Comparison of ENCODE assay signal across 9 cellular contexts in genomic region chr4:184732126-184732525, GRCh38. TPM values are rescaled to one million over a fixed set of nuclear protein-coding genes. Genes with fewer than 3 reads are reported as not detected.
DNase-seq lines count a peak whose midpoint lies in the region; ATAC-seq, FAIRE-seq and TF ChIP-seq lines count a peak whose summit lies in the region.
"Had no signal": no experiment of that assay in that cellular context is flagged by ENCODE, and none has a peak within 500 bp of the region (broad histone marks: within the 10 kb centered on the region; RNA-seq: fewer than 3 reads in every experiment).

No MANE protein-coding gene starts in this region.

- H3K9ac ChIP-seq in HepG2 (ENCODE audit: insufficient read depth, low read depth, low read length) (peak overlapping the region; percentile 59), OCI-LY1 (ENCODE audit: low read length) (peak overlapping the region; percentile 81)

- in situ Hi-C loops in HepG2 (cut with HindIII; ENCODE audit: extremely low pct_ligation_motif_present, low pct_unique_long_range_greater_than_20kb), result no loop called here

- H3K4me1 ChIP-seq in HepG2 (ENCODE audit: insufficient read depth, low read length), result peaks cover 59% of the 10 kb centered on the region
- H3K4me1 ChIP-seq in right lobe of liver, result peaks cover 0 to 5% (median 1%) of the 10 kb centered on the region in 4 donors
- H3K4me1 ChIP-seq in OCI-LY1 (ENCODE audit: insufficient read depth, low read length, severe bottlenecking), result peaks cover 61% of the 10 kb centered on the region
- no peaks in the 10 kb centered on the region for H3K4me1 ChIP-seq in mucosa of descending colon (ENCODE audit: low read depth)

- no peak for FAIRE-seq in HepG2 (lab: Jason Lieb, UNC)

- no peaks in the 10 kb centered on the region for H3F3A ChIP-seq in OCI-LY1 (ENCODE audit: insufficient read depth, low read length)

- H2AFZ ChIP-seq in HepG2 (ENCODE audit: low read length) (no peak overlapping the region), OCI-LY1 (ENCODE audit: low read length) (no peak overlapping the region)

- H3K4me3 ChIP-seq in HepG2 (replicated peaks in 1 of 3; ENCODE audit: insufficient read depth in 1 of 3, low read depth in 2 of 3, low read length in 3 of 3) (peak overlapping the region in 2 of 3 experiments; percentile 73 to 88; a peak in 2 of 6 replicates), right lobe of liver (no peak overlapping the region), OCI-LY1 (ENCODE audit: low read depth, low read length, poor library complexity, severe bottlenecking) (peak overlapping the region; percentile 76), mucosa of descending colon (no peak overlapping the region)

- no peak for TF ChIP-seq RAD21 in HepG2 (CRISPR knock-in tag; IDR thresholded peaks at IDR 0.05)

- no peak overlapping the region for H3K27ac ChIP-seq in HepG2 (ENCODE audit: extremely low read length, insufficient read depth, low read length)
- no peak overlapping the region for H3K27ac ChIP-seq in right lobe of liver
- peak overlapping the region; percentile 81 for H3K27ac ChIP-seq in OCI-LY1 (ENCODE audit: low read depth, low read length, poor library complexity, severe bottlenecking)

- peak overlapping the region; percentile 99 for H3K4me3 Mint-ChIP-seq in type B pancreatic cell

- ATAC-seq in HepG2, result no peak
- ATAC-seq in right lobe of liver, result no peak
- peak; percentile 77 for ATAC-seq in esophagus mucosa
- no peak for ATAC-seq in mucosa of descending colon

- CTCF ChIA-PET in HepG2 (lab: Yijun Ruan, JAX; ENCODE audit: low intra/inter-chr PET ratio, low total read pairs), result no interaction called here

- H3K27me3 Mint-ChIP-seq in type B pancreatic cell, result no peaks in the 10 kb centered on the region

- TF ChIP-seq EP300 in HepG2 (IDR thresholded peaks at IDR 0.05; ENCODE audit: low read depth in 2 of 2, low read length in 2 of 2) (no peak), HepG2 (CRISPR knock-in tag; IDR thresholded peaks at IDR 0.05; ENCODE audit: borderline replicate concordance) (no peak)

- TF ChIP-seq POLR2A in HepG2 (IDR thresholded peaks at IDR 0.05; ENCODE audit: insufficient read depth in 1 of 2, low read depth in 2 of 2, low read length in 2 of 2) (no peak), right lobe of liver (IDR thresholded peaks at IDR 0.05) (no peak)

- H3K9me2 ChIP-seq in OCI-LY1 (ENCODE audit: low read depth, low read length), result no peaks in the 10 kb centered on the region

- H3K9me3 ChIP-seq in HepG2 (ENCODE audit: low read length) (no peaks in the 10 kb centered on the region), right lobe of liver (no peaks in the 10 kb centered on the region), OCI-LY1 (ENCODE audit: low read length) (0 out of 2 replicates have a peak, but pooled peaks cover 4% of the 10 kb centered on the region), mucosa of descending colon (no peaks in the 10 kb centered on the region)

- H3K79me2 ChIP-seq in HepG2 (ENCODE audit: insufficient read depth, low read length) (peaks cover 44% of the 10 kb centered on the region), OCI-LY1 (ENCODE audit: insufficient read depth, low read length) (peaks cover 39% of the 10 kb centered on the region)

- peak overlapping the region; percentile 99 for H3K27ac Mint-ChIP-seq in type B pancreatic cell

- H3K9me3 Mint-ChIP-seq in type B pancreatic cell, result no peaks in the 10 kb centered on the region

- POLR2A ChIA-PET in HepG2 (lab: Yijun Ruan, JAX), result interaction anchor here (0.7 to 2.5 kb wide), 2 partner anchors 250 to 410 kb away, joined by 4 to 11 read pairs; partner anchors contain the start of gene SLC25A4

- TF ChIP-seq CTCF in HepG2 (CRISPR knock-in tag; IDR thresholded peaks at IDR 0.05) (no peak), right lobe of liver (IDR thresholded peaks at IDR 0.05) (no peak), OCI-LY1 (IDR thresholded peaks at IDR 0.05; ENCODE audit: low read length) (no peak), type B pancreatic cell (conservative IDR thresholded peaks at IDR 0.05) (no peak), mucosa of descending colon (IDR thresholded peaks at IDR 0.05) (no peak)

- no peaks in the 10 kb centered on the region for H4K20me1 ChIP-seq in HepG2 (ENCODE audit: insufficient read depth, low read length)
- H4K20me1 ChIP-seq in OCI-LY1 (ENCODE audit: insufficient read depth, low read length), result no peaks in the 10 kb centered on the region

- H3K36me3 Mint-ChIP-seq in type B pancreatic cell, result peaks cover 15% of the 10 kb centered on the region

- H3K27me3 ChIP-seq in HepG2 (ENCODE audit: control insufficient read depth in 1 of 2, insufficient read depth in 2 of 2, low read length in 2 of 2), result no peaks in the 10 kb centered on the region
- no peaks in the 10 kb centered on the region for H3K27me3 ChIP-seq in right lobe of liver
- no peaks in the 10 kb centered on the region for H3K27me3 ChIP-seq in OCI-LY1 (ENCODE audit: insufficient read depth, low read length)

- H3K36me3 ChIP-seq in HepG2 (replicated peaks in 1 of 2; ENCODE audit: control insufficient read depth in 1 of 2, insufficient read depth in 2 of 2, low read length in 2 of 2), result peaks cover 1 to 12% of the 10 kb centered on the region in 2 experiments; a peak in 4 of 5 replicates
- H3K36me3 ChIP-seq in right lobe of liver, result no peaks in the 10 kb centered on the region
- H3K36me3 ChIP-seq in OCI-LY1 (ENCODE audit: insufficient read depth, low read length), result peaks cover 51% of the 10 kb centered on the region
- no peaks in the 10 kb centered on the region for H3K36me3 ChIP-seq in mucosa of descending colon (ENCODE audit: low read depth)

- DNase-seq in HepG2 (ENCODE audit: low spot score), result no peak
- no peak for DNase-seq in right lobe of liver
- no peak for DNase-seq in type B pancreatic cell (ENCODE audit: extremely low spot score, unreplicated experiment)
- DNase-seq in mucosa of descending colon, result no peak
- no peak for DNase-seq in head of caudate nucleus
- no peak for DNase-seq in Kasumi-1 (lab: John Stamatoyannopoulos, UW)
- DNase-seq: islet precursor cell had no signal

- H3K4me1 Mint-ChIP-seq in type B pancreatic cell (ENCODE audit: unreplicated experiment), result peaks cover 19% of the 10 kb centered on the region

- H3K4me2 ChIP-seq in HepG2 (ENCODE audit: low read depth, low read length) (peak overlapping the region; percentile 91), OCI-LY1 (ENCODE audit: low read length) (peak overlapping the region; percentile 75)

- BruUV-seq in HepG2 (replicated peaks; lab: Mats Ljungman, UMichigan), result no TSS peak

- 75% methylated on average over 4 of the region's 4 CpGs for WGBS in HepG2 (ENCODE audit: low lambda C conversion rate)
- WGBS in right lobe of liver (ENCODE audit: insufficient coverage, low coverage, low lambda C conversion rate, missing lambda C conversion rate), result 64% methylated on average over 4 of the region's 4 CpGs

- intact Hi-C loops in HepG2 (cut with micrococcal nuclease; ENCODE audit: unreplicated experiment), result loop anchor here (10.0 kb wide), 1 partner anchor 467 kb away; no protein-coding TSS in a partner anchor
- intact Hi-C loops in right lobe of liver (cut with DNase I), result no loop called here
- intact Hi-C loops in mucosa of descending colon (cut with DNase I, micrococcal nuclease), result no loop called here
- intact Hi-C loops in head of caudate nucleus (cut with DNase I), result loop anchor here (5.0 to 10.0 kb wide), 2 partner anchors 85 to 467 kb away; partner anchors contain the start of genes CASP3 and PRIMPOL

TF ChIP-seq in HepG2, 621 proteins besides CTCF, POLR2A, EP300 and RAD21 (continues in another document):
- TF ChIP-seq FIP1L1 (IDR thresholded peaks at IDR 0.05; ENCODE audit: borderline replicate concordance, insufficient read depth, low read depth, low read length) (no peak), ZSCAN12 (CRISPR knock-in tag; IDR thresholded peaks at IDR 0.05) (no peak), ZNF777 (CRISPR knock-in tag; IDR thresholded peaks at IDR 0.05) (no peak), KDM2A (CRISPR knock-in tag; IDR thresholded peaks at IDR 0.05; ENCODE audit: borderline replicate concordance, low read depth) (no peak), ERF (CRISPR knock-in tag; IDR thresholded peaks at IDR 0.05) (no peak)

RNA-seq across cellular contexts. Expression of gene CENPU, which starts 1.8 kb away (rescaled TPM):
- total RNA-seq in HepG2 (2016; rRNA removed; fragmentation: Illumina TruSeq; extraction: Trizol) (35.8 and 39.5 TPM in 2 replicates), right lobe of liver (1 to 10 TPM in 5 of 6 experiments, under 1 TPM in 1; 0.84 to 10.0 (median 1.5) TPM), esophagus mucosa (16.5 TPM), type B pancreatic cell (ENCODE audit: low replicate concordance) (23.1 and 52.1 TPM in 2 replicates), mucosa of descending colon (10 to 100 TPM in 1 of 3 donors, 1 to 10 TPM in 2; 5.1 to 19.5 (median 9.5) TPM)
- total RNA-seq in HepG2 (2016; cell fraction: cytosol; rRNA removed; fragmentation: Illumina TruSeq; extraction: Trizol; ENCODE audit: low read depth), result 8.2 and 10.1 TPM in 2 replicates
- total RNA-seq in HepG2 (2016; cell fraction: insoluble cytoplasmic fraction; rRNA removed; fragmentation: Illumina TruSeq; extraction: Trizol), result 38.2 and 42.4 TPM in 2 replicates
- total RNA-seq in HepG2 (2016; cell fraction: membrane; rRNA removed; fragmentation: Illumina TruSeq; extraction: Trizol), result 16.6 and 20.5 TPM in 2 replicates
- 39.9 and 48.4 TPM in 2 replicates for total RNA-seq in HepG2 (2016; cell fraction: nucleus; rRNA removed; fragmentation: Illumina TruSeq; extraction: Trizol)
- 9.4 and 11.7 TPM in 2 replicates for polyA plus RNA-seq in HepG2 (2011; rRNA removed)
- 2.8 and 3.0 TPM in 2 replicates for polyA plus RNA-seq in HepG2 (2011; cell fraction: cytosol; rRNA removed)
- polyA plus RNA-seq in HepG2 (2011; cell fraction: nucleus; rRNA removed), result 10.6 and 11.4 TPM in 2 replicates
- polyA plus RNA-seq in HepG2 (2012), result 5.6 and 13.7 TPM in 2 replicates
- polyA plus RNA-seq in HepG2 (2016; cell fraction: cytosol; fragmentation: Illumina TruSeq; extraction: Trizol; ENCODE audit: low read depth), result 9.4 and 9.6 TPM in 2 replicates
- 39.3 and 43.6 TPM in 2 replicates for polyA plus RNA-seq in HepG2 (2016; cell fraction: insoluble cytoplasmic fraction; fragmentation: Illumina TruSeq; extraction: Trizol; ENCODE audit: low read depth)
- polyA plus RNA-seq in HepG2 (2016; cell fraction: membrane; fragmentation: Illumina TruSeq; extraction: Trizol; ENCODE audit: low read depth), result 10.5 and 12.6 TPM in 2 replicates
- 79.2 and 84.0 TPM in 2 replicates for polyA plus RNA-seq in HepG2 (2016; cell fraction: nucleus; fragmentation: Illumina TruSeq; extraction: Trizol; ENCODE audit: insufficient read depth, low read depth)
- 2.0 and 3.8 TPM in 2 replicates for polyA minus RNA-seq in HepG2 (2011; rRNA and poly(A)+ RNA removed; ENCODE audit: low replicate concordance)
- 3.2 and 3.7 TPM in 2 replicates for polyA minus RNA-seq in HepG2 (2011; cell fraction: cytosol; rRNA and poly(A)+ RNA removed)
- polyA minus RNA-seq in HepG2 (2011; cell fraction: nucleus; rRNA and poly(A)+ RNA removed), result 21.8 and 22.4 TPM in 2 replicates

Comparison
In these comparisons a context has a peak if more than half of its experiments do, and no peak if none do; other contexts are left out.
1. H3K4me3 ChIP-seq: peak in HepG2 (2 of 3) and OCI-LY1 (single experiment); none in right lobe of liver (0 of 3) and mucosa of descending colon (single experiment).
2. intact Hi-C loops: an anchor here in HepG2 (10.0 kb wide) and head of caudate nucleus (5.0 to 10.0 kb wide); none called in right lobe of liver and mucosa of descending colon.